In the genomic region with DNA sequence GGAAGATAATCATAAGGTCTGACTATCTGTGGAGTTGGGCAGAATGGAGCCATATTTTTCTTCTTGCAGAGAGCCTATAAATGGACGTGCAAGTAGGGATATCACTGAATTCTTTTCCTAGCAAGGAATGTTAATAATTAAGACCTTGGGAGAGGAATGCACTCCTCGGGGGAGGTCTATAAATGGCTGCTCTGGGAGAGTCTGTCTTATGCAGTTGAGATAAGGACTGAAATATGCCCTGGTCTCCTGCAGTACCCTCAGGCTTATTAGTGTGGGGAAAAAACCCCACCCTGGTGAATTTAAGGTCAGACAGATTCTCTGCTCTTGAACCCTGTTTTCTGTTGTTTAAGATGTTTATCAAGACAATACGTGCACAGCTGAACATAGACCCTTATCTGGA, we compare ENCODE assay signal across 3 cellular contexts.
TF ChIP-seq lines count a peak whose summit lies in the region.

No MANE protein-coding gene starts in this region.

TF ChIP-seq in HCT116, 20 proteins besides CTCF, POLR2A, EP300 and RAD21:
- 0 out of 2 replicates have a peak, but pooled peaks have one; percentile 70 for TF ChIP-seq CBX3 (IDR thresholded peaks at IDR 0.05; ENCODE audit: low read depth)

TF ChIP-seq in K562, 482 proteins besides CTCF, POLR2A, EP300 and RAD21:
- peak; percentile 84 for TF ChIP-seq CBX5 (IDR thresholded peaks at IDR 0.05; ENCODE audit: borderline replicate concordance, low read depth)
- TF ChIP-seq TRIM24 (IDR thresholded peaks at IDR 0.05): 0 out of 4 replicates have a peak, but pooled peaks of 1 of the 2 experiments have one; percentile 30
- TF ChIP-seq, protein P1, sequence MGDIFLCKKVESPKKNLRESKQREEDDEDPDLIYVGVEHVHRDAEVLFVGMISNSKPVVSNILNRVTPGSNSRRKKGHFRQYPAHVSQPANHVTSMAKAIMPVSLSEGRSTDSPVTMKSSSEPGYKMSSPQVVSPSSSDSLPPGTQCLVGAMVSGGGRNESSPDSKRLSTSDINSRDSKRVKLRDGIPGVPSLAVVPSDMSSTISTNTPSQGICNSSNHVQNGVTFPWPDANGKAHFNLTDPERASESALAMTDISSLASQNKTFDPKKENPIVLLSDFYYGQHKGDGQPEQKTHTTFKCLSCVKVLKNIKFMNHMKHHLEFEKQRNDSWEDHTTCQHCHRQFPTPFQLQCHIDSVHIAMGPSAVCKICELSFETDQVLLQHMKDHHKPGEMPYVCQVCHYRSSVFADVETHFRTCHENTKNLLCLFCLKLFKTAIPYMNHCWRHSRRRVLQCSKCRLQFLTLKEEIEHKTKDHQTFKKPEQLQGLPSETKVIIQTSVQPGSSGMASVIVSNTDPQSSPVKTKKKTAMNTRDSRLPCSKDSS (IDR thresholded peaks at IDR 0.05; ENCODE audit: low read depth, partially characterized antibody): peak; percentile 25
- TF ChIP-seq KDM1A (IDR thresholded peaks at IDR 0.05): peak; percentile 47 to 49; a peak in 2 of 4 replicates
- peak; percentile 74; the same call in 1 of the 2 replicates for TF ChIP-seq TRIM28 (IDR thresholded peaks at IDR 0.05)
- TF ChIP-seq, protein P2, sequence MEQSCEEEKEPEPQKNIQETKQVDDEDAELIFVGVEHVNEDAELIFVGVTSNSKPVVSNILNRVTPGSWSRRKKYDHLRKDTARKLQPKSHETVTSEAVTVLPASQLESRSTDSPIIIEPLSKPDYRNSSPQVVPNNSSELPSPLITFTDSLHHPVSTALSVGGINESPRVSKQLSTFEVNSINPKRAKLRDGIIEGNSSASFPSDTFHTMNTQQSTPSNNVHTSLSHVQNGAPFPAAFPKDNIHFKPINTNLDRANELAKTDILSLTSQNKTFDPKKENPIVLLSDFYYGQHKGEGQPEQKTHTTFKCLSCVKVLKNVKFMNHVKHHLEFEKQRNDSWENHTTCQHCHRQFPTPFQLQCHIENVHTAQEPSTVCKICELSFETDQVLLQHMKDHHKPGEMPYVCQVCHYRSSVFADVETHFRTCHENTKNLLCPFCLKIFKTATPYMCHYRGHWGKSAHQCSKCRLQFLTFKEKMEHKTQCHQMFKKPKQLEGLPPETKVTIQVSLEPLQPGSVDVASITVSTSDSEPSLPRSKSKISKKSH (CRISPR knock-in tag; IDR thresholded peaks at IDR 0.05): 0 out of 2 replicates have a peak, but pooled peaks have one; percentile 33
- TF ChIP-seq CBX3 (IDR thresholded peaks at IDR 0.05; ENCODE audit: borderline replicate concordance in 1 of 2, low read length in 2 of 2): peak in 1 of 2 experiments; percentile 77; a peak in 2 of 3 replicates

TF ChIP-seq in HepG2, 621 proteins besides CTCF, POLR2A, EP300 and RAD21:
- TF ChIP-seq SETDB1 (CRISPR knock-in tag; IDR thresholded peaks at IDR 0.05; ENCODE audit: borderline replicate concordance): peak; percentile 83; the same call in 1 of the 2 replicates
TF ChIP-seq in HepG2: peak in this region for 1; not testable (repeated sequence) for 620.
